ENCODE assay signal across 8 cellular contexts in the genomic region with DNA sequence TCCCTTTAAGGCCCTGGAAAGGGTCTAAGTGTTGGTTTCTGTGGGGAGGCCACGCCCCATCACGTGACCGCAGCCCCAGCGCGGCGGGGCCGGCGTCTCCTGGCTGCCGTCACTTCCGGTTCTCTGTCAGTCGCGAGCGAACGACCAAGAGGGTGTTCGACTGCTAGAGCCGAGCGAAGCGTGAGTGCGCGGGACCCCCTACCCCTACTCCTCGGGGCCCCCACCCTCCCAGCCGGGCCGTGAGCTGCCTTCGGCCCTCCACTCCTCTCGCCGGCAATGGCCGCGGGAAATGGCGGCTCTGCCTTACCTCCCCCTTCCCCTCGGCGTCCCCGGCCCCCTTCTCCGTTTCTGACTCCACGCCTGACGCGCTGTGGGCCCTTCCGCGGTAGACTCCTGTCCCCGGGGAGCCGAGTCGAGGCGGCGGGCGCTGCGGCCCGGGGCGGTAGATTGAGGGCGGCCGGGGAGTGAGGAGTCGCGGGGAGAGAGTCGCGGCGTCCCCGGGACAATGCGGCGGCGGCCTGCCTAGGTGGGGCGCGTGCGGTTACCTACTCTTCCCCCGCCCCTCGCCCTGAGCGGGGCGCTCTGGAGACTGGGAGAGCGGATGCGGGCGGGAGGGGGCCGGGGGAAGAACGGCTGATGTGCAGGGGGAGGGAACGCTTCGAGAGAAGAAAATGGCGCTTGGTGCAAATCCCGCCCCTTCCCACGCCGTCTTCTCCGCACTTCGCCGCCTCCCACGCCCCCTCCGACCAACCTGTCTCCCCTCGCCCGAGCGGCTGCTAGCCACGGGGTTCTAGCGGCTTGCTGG. TPM values are rescaled to one million over a fixed set of nuclear protein-coding genes. Genes with fewer than 3 reads are reported as not detected.
A peak's percentile ranks its signal among the peaks of the same experiment; 100 is the strongest.
DNase-seq lines count a peak whose midpoint lies in the region; ATAC-seq and TF ChIP-seq lines count a peak whose summit lies in the region.

A gene (plus strand): TSS at position 112 of the 805 bp plus-strand sequence. CDS start 2,956 bp downstream, outside the sequence.

- peaks cover 38% of the 10 kb centered on the region for H3K4me1 Mint-ChIP-seq in activated T-helper 17 cell treated with anti-CD3 and anti-CD28 coated beads, Interleukin-2, amount 50 U/mL, for 72 hours
- H3K4me1 Mint-ChIP-seq in natural killer cell treated with Interleukin-12 subunit alpha and Interleukin-12 subunit beta and Interleukin-15 and Interleukin-18, amount 100 ng/mL, for 72 hours (ENCODE audit: low read depth in 2 of 2) = peaks cover 32 to 62% of the 10 kb centered on the region in 2 donors

- no peaks in the 10 kb centered on the region for H3K27me3 Mint-ChIP-seq in activated T-helper 17 cell treated with anti-CD3 and anti-CD28 coated beads, Interleukin-2, amount 50 U/mL, for 72 hours
- no peaks in the 10 kb centered on the region for H3K27me3 Mint-ChIP-seq in natural killer cell treated with Interleukin-12 subunit alpha and Interleukin-12 subunit beta and Interleukin-15 and Interleukin-18, amount 100 ng/mL, for 72 hours

- POLR2A ChIA-PET in RWPE1 (lab: Yijun Ruan, JAX; ENCODE audit: low non-redundant PET) = interaction anchor here (0.6 kb wide), 1 partner anchor 57 kb away, joined by 6 read pairs; no protein-coding TSS in a partner anchor

- peak within 1 kb of the TSS; percentile 96 for H3K27ac Mint-ChIP-seq in activated T-helper 17 cell treated with anti-CD3 and anti-CD28 coated beads, Interleukin-2, amount 50 U/mL, for 72 hours
- peak within 1 kb of the TSS; percentile 94 to 95 for H3K27ac Mint-ChIP-seq in natural killer cell treated with Interleukin-12 subunit alpha and Interleukin-12 subunit beta and Interleukin-15 and Interleukin-18, amount 100 ng/mL, for 72 hours

- ATAC-seq in activated T-helper 17 cell treated with anti-CD3 and anti-CD28 coated beads, Interleukin-2, amount 50 U/mL, for 72 hours (replicated peaks) = peak; percentile 75
- ATAC-seq in natural killer cell treated with Interleukin-12 subunit alpha and Interleukin-12 subunit beta and Interleukin-15 and Interleukin-18, amount 100 ng/mL, for 72 hours = peak; percentile 93 to 95
- peak; percentile 88 for ATAC-seq in stimulated activated naive CD8-positive, alpha-beta T cell treated with anti-CD3 and anti-CD28 coated beads, Interleukin-15, Interleukin-2, amounts not matched to agents 100 U/mL and 50 U/mL, for 24 hours

- no peaks in the 10 kb centered on the region for H3K9me3 Mint-ChIP-seq in activated T-helper 17 cell treated with anti-CD3 and anti-CD28 coated beads, Interleukin-2, amount 50 U/mL, for 72 hours
- H3K9me3 Mint-ChIP-seq in natural killer cell treated with Interleukin-12 subunit alpha and Interleukin-12 subunit beta and Interleukin-15 and Interleukin-18, amount 100 ng/mL, for 72 hours = no peaks in the 10 kb centered on the region

- H3K4me3 Mint-ChIP-seq in activated T-helper 17 cell treated with anti-CD3 and anti-CD28 coated beads, Interleukin-2, amount 50 U/mL, for 72 hours = peak within 1 kb of the TSS; percentile 89
- peak within 1 kb of the TSS; percentile 97 for H3K4me3 Mint-ChIP-seq in natural killer cell treated with Interleukin-12 subunit alpha and Interleukin-12 subunit beta and Interleukin-15 and Interleukin-18, amount 100 ng/mL, for 72 hours

- DNase-seq in EH (ENCODE audit: low read depth) (peak; percentile 93), H4 (ENCODE audit: low spot score) (peak; percentile 96), LNCaP clone FGC (ENCODE audit: low read depth) (peak; percentile 71), RWPE1 (ENCODE audit: low spot score) (peak; percentile 98), fibroblast of peridontal ligament (ENCODE audit: extremely low read depth) (peak; percentile 87)
- DNase-seq in natural killer cell treated with Interleukin-12 subunit alpha and Interleukin-12 subunit beta and Interleukin-15 and Interleukin-18, amount 100 ng/mL, for 72 hours (ENCODE audit: low spot score) = peak; percentile 95
- peak; percentile 96 for DNase-seq in stimulated activated naive CD8-positive, alpha-beta T cell treated with anti-CD3 and anti-CD28 coated beads, Interleukin-15, Interleukin-2, amounts not matched to agents 100 U/mL and 50 U/mL, for 24 hours

- peaks cover 58% of the 10 kb centered on the region for H3K36me3 Mint-ChIP-seq in activated T-helper 17 cell treated with anti-CD3 and anti-CD28 coated beads, Interleukin-2, amount 50 U/mL, for 72 hours (ENCODE audit: low read depth)
- peaks cover 15% of the 10 kb centered on the region for H3K36me3 Mint-ChIP-seq in natural killer cell treated with Interleukin-12 subunit alpha and Interleukin-12 subunit beta and Interleukin-15 and Interleukin-18, amount 100 ng/mL, for 72 hours

- peak within 1 kb of the TSS; percentile 94 for H3K27ac ChIP-seq in RWPE1

- peak; percentile 18; the same call in 1 of the 2 replicates for TF ChIP-seq CTCF in LNCaP clone FGC (IDR thresholded peaks at IDR 0.05; ENCODE audit: control insufficient read depth, extremely low read depth, insufficient read depth)
- no peak for TF ChIP-seq CTCF in RWPE1 (conservative IDR thresholded peaks at IDR 0.05; ENCODE audit: low read depth)

- H3K4me3 ChIP-seq in LNCaP clone FGC (ENCODE audit: low read depth, low read length) = peak within 1 kb of the TSS; percentile 76

- CTCF ChIA-PET in RWPE1 (lab: Yijun Ruan, JAX) = interaction anchor here (0.6 kb wide), 1 partner anchor 131 kb away, joined by 3 read pairs; no protein-coding TSS in a partner anchor

RNA-seq across cellular contexts. Expression of the gene that starts here (rescaled TPM):
- total RNA-seq in H4 (2014; rRNA removed; shearing (Covaris generic)) = 536 and 602 TPM in 2 replicates
- 100 to 1,000 TPM; 263 to 402 TPM for total RNA-seq in activated T-helper 17 cell treated with anti-CD3 and anti-CD28 coated beads, Interleukin-2, amount 50 U/mL, for 72 hours
- 100 to 1,000 TPM; 195 to 273 TPM for total RNA-seq in natural killer cell treated with Interleukin-12 subunit alpha and Interleukin-12 subunit beta and Interleukin-15 and Interleukin-18, amount 100 ng/mL, for 72 hours

Comparison
In these comparisons a context has a peak if more than half of its experiments do, and no peak if none do; other contexts are left out.
1. Peak in every context shown above with its lines: DNase-seq, ATAC-seq, H3K4me3 ChIP-seq and H3K27ac ChIP-seq.